In genomic region chr10:125156196-125156595, GRCh38 we compare ENCODE assay signal across 1 cellular context.
TF ChIP-seq lines count a peak whose summit lies in the region.

No MANE protein-coding gene starts in this region.

TF ChIP-seq in HepG2, 621 proteins besides CTCF, POLR2A, EP300 and RAD21 (continued from another document):
- no peak for TF ChIP-seq PAXIP1 (CRISPR knock-in tag; conservative IDR thresholded peaks at IDR 0.05)
